Comparison of ENCODE assay signal across 1 cellular context in genomic region chr6:135323979-135324378, GRCh38.
TF ChIP-seq lines count a peak whose summit lies in the region.

No MANE protein-coding gene starts in this region.

TF ChIP-seq in K562, 482 proteins besides CTCF, POLR2A, EP300 and RAD21 (continued from another document):
- TF ChIP-seq THRB (CRISPR knock-in tag; conservative IDR thresholded peaks at IDR 0.05), result 0 out of 2 replicates have a peak, but pooled peaks have one; percentile 40
- TF ChIP-seq TRIM28 (IDR thresholded peaks at IDR 0.05), result no peak
- no peak for TF ChIP-seq DIDO1 (tag; IDR thresholded peaks at IDR 0.05; ENCODE audit: low read depth)
- TF ChIP-seq NFIX (CRISPR knock-in tag; IDR thresholded peaks at IDR 0.05; ENCODE audit: low read depth), result 0 out of 2 replicates have a peak, but pooled peaks have one; percentile 27
- 0 out of 2 replicates have a peak, but pooled peaks have one; percentile 29 for TF ChIP-seq SMARCA5 (IDR thresholded peaks at IDR 0.05)
- TF ChIP-seq TOE1 (IDR thresholded peaks at IDR 0.05; ENCODE audit: borderline replicate concordance), result no peak
- no peak for TF ChIP-seq TOE1 (CRISPR knock-in tag; IDR thresholded peaks at IDR 0.05; ENCODE audit: borderline replicate concordance, low read depth)
- TF ChIP-seq SMAD4 (CRISPR knock-in tag; conservative IDR thresholded peaks at IDR 0.05), result peak; percentile 3; the same call in 1 of the 2 replicates
- no peak for TF ChIP-seq CHD2 (IDR thresholded peaks at IDR 0.05; ENCODE audit: low read depth, low read length)
- no peak for TF ChIP-seq UBTF (IDR thresholded peaks at IDR 0.05; ENCODE audit: borderline replicate concordance in 1 of 2, low read depth in 2 of 2, low read length in 2 of 2)
- TF ChIP-seq ARNT (IDR thresholded peaks at IDR 0.05), result no peak
- TF ChIP-seq ZNF174 (CRISPR knock-in tag; IDR thresholded peaks at IDR 0.05), result peak; percentile 15; the same call in 1 of the 2 replicates
- TF ChIP-seq ZNF583 (CRISPR knock-in tag; IDR thresholded peaks at IDR 0.05), result peak; percentile 68; the same call in 1 of the 2 replicates
- TF ChIP-seq ZBTB49 (CRISPR knock-in tag; IDR thresholded peaks at IDR 0.05; ENCODE audit: borderline replicate concordance), result no peak
- 0 out of 2 replicates have a peak, but pooled peaks have one; percentile 19 for TF ChIP-seq ELK3 (CRISPR knock-in tag; IDR thresholded peaks at IDR 0.05)
- no peak for TF ChIP-seq SP1 (CRISPR knock-in tag; IDR thresholded peaks at IDR 0.05)
- TF ChIP-seq SMAD3 (CRISPR knock-in tag; conservative IDR thresholded peaks at IDR 0.05), result 0 out of 2 replicates have a peak, but pooled peaks have one; percentile 8
- peak; percentile 56; the same call in 1 of the 2 replicates for TF ChIP-seq ZNF311 (CRISPR knock-in tag; IDR thresholded peaks at IDR 0.05)
TF ChIP-seq in K562: peak in this region for 25.
